In the genomic region with DNA sequence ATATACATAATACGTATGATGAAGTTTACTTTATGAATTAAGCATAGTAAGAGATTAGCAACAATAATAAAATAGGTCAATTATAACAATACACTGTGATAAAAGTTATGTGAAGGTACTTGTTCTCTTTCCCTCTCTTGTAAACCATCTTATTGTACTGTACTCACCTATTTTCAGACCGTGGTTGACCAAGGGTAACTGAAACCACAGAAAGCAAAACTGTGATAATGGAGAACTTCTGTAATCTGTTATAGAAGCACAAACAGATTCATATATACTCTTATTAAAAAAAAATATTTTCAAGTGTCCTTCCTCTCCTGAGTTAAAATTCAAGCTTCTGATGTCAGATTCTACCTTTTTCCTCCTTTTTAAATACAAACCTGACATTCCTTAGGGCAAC, we compare ENCODE assay signal across 1 cellular context.
TF ChIP-seq lines count a peak whose summit lies in the region.

No MANE protein-coding gene starts in this region.

TF ChIP-seq in GM12878, 131 proteins besides CTCF, POLR2A, EP300 and RAD21 (continued from another document):
- TF ChIP-seq, protein P1, sequence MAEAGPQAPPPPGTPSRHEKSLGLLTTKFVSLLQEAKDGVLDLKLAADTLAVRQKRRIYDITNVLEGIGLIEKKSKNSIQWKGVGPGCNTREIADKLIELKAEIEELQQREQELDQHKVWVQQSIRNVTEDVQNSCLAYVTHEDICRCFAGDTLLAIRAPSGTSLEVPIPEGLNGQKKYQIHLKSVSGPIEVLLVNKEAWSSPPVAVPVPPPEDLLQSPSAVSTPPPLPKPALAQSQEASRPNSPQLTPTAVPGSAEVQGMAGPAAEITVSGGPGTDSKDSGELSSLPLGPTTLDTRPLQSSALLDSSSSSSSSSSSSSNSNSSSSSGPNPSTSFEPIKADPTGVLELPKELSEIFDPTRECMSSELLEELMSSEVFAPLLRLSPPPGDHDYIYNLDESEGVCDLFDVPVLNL (IDR thresholded peaks at IDR 0.05; ENCODE audit: low read depth, low read length) = no peak
- TF ChIP-seq, protein P2, sequence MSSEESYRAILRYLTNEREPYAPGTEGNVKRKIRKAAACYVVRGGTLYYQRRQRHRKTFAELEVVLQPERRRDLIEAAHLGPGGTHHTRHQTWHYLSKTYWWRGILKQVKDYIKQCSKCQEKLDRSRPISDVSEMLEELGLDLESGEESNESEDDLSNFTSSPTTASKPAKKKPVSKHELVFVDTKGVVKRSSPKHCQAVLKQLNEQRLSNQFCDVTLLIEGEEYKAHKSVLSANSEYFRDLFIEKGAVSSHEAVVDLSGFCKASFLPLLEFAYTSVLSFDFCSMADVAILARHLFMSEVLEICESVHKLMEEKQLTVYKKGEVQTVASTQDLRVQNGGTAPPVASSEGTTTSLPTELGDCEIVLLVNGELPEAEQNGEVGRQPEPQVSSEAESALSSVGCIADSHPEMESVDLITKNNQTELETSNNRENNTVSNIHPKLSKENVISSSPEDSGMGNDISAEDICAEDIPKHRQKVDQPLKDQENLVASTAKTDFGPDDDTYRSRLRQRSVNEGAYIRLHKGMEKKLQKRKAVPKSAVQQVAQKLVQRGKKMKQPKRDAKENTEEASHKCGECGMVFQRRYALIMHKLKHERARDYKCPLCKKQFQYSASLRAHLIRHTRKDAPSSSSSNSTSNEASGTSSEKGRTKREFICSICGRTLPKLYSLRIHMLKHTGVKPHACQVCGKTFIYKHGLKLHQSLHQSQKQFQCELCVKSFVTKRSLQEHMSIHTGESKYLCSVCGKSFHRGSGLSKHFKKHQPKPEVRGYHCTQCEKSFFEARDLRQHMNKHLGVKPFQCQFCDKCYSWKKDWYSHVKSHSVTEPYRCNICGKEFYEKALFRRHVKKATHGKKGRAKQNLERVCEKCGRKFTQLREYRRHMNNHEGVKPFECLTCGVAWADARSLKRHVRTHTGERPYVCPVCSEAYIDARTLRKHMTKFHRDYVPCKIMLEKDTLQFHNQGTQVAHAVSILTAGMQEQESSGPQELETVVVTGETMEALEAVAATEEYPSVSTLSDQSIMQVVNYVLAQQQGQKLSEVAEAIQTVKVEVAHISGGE (CRISPR knock-in tag; IDR thresholded peaks at IDR 0.05) = no peak
- no peak for TF ChIP-seq LARP7 (IDR thresholded peaks at IDR 0.05)
- TF ChIP-seq, protein P3, sequence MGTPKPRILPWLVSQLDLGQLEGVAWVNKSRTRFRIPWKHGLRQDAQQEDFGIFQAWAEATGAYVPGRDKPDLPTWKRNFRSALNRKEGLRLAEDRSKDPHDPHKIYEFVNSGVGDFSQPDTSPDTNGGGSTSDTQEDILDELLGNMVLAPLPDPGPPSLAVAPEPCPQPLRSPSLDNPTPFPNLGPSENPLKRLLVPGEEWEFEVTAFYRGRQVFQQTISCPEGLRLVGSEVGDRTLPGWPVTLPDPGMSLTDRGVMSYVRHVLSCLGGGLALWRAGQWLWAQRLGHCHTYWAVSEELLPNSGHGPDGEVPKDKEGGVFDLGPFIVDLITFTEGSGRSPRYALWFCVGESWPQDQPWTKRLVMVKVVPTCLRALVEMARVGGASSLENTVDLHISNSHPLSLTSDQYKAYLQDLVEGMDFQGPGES (IDR thresholded peaks at IDR 0.05) = no peak
- TF ChIP-seq NFXL1 (IDR thresholded peaks at IDR 0.05; ENCODE audit: borderline replicate concordance) = no peak
- TF ChIP-seq, protein P4, sequence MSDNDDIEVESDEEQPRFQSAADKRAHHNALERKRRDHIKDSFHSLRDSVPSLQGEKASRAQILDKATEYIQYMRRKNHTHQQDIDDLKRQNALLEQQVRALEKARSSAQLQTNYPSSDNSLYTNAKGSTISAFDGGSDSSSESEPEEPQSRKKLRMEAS (IDR thresholded peaks at IDR 0.05; ENCODE audit: low read depth, low read length) = no peak
- TF ChIP-seq BCLAF1 (IDR thresholded peaks at IDR 0.05) = no peak
- TF ChIP-seq CBX3 (IDR thresholded peaks at IDR 0.05; ENCODE audit: borderline replicate concordance, low read depth) = no peak
TF ChIP-seq in GM12878: peak in this region for 0.
